In the genomic region with DNA sequence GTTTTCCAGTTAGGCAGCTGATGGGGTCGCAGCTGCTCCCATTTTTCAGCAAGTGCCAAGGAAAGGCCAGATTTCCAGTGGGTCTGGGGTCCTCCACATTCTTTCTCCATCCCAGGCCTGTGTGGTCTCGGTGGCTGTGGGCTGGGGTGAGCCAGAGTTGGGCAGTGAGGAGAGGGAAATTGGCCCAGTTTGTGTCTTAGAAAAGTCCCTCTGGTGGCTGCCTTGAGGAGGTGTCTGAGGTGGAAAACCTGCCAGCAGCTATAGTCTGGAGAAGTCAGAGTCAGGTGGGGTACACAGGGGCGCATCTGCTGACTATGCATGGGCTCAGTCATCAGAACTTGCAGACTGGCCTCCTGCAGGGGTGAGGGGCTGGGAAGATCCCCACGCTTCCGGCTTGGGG, we compare ENCODE assay signal across 8 cellular contexts. TPM values are rescaled to one million over a fixed set of nuclear protein-coding genes. Genes with fewer than 3 reads are reported as not detected.
DNase-seq lines count a peak whose midpoint lies in the region; ATAC-seq, FAIRE-seq and TF ChIP-seq lines count a peak whose summit lies in the region.

No MANE protein-coding gene starts in this region.

- DNase-seq in AG04450 (ENCODE audit: low read depth, low spot score) (no peak), RWPE1 (ENCODE audit: low spot score) (peak; percentile 36), foreskin keratinocyte (no peak), activated gamma-delta T cell (lab: John Stamatoyannopoulos, UW) (no peak), frontal cortex (ENCODE audit: low spot score in 2 of 2) (no peak), cortex of kidney (lab: John Stamatoyannopoulos, UW) (no peak)

- CTCF ChIA-PET in AG04450 (lab: Charles Lee) (interaction anchor here (0.6 to 1.0 kb wide), 4 partner anchors 9 to 693 kb away, joined by 3 to 5 read pairs (median 4); no protein-coding TSS in a partner anchor), RWPE1 (lab: Yijun Ruan, JAX) (interaction anchor here (0.6 kb wide), 2 partner anchors 29 to 72 kb away, joined by 3 read pairs; no protein-coding TSS in a partner anchor)

- H3K27me3 ChIP-seq in AG04450 (ENCODE audit: control insufficient read depth, insufficient read depth, low read length), result no peaks in the 10 kb centered on the region
- H3K27me3 ChIP-seq in foreskin keratinocyte, result peaks cover 21% of the 10 kb centered on the region

- TF ChIP-seq CTCF in AG04450 (IDR thresholded peaks at IDR 0.05; ENCODE audit: low read depth, low read length) (peak; percentile 45), GM12875 (IDR thresholded peaks at IDR 0.05; ENCODE audit: borderline replicate concordance, insufficient read depth, low read depth, low read length) (peak; percentile 32; the same call in 1 of the 2 replicates), RWPE1 (conservative IDR thresholded peaks at IDR 0.05; ENCODE audit: low read depth) (peak; percentile 28), foreskin keratinocyte (conservative IDR thresholded peaks at IDR 0.05) (peak; percentile 39)

- POLR2A ChIA-PET in AG04450 (lab: Yijun Ruan, JAX), result no interaction called here
- POLR2A ChIA-PET in RWPE1 (lab: Yijun Ruan, JAX; ENCODE audit: low non-redundant PET), result no interaction called here

- H3K4me1 ChIP-seq in foreskin keratinocyte, result no peaks in the 10 kb centered on the region

- no peaks in the 10 kb centered on the region for H3K9me3 ChIP-seq in AG04450 (ENCODE audit: control insufficient read depth, insufficient read depth, low read length)

- H3K4me3 ChIP-seq in AG04450 (ENCODE audit: low read depth, low read length) (no peak overlapping the region), GM12875 (ENCODE audit: low read depth, low read length) (no peak overlapping the region)

- no peak overlapping the region for H3K27ac ChIP-seq in AG04450 (ENCODE audit: low read depth, low read length)
- no peak overlapping the region for H3K27ac ChIP-seq in RWPE1
- no peak overlapping the region for H3K27ac ChIP-seq in foreskin keratinocyte

- ATAC-seq in foreskin keratinocyte, result peak; percentile 31
- ATAC-seq in GM18517 (IDR thresholded peaks at IDR 0.05; ENCODE audit: unreplicated experiment), result no peak

- FAIRE-seq in frontal cortex (lab: Jason Lieb, UNC), result no peak

RNA-seq across cellular contexts. Expression of gene MRGPRD, which starts 30.5 kb away (rescaled TPM):
- polyA plus RNA-seq in AG04450 (2011; rRNA removed) (not detected in 2 replicates), foreskin keratinocyte (not detected in 2 replicates)
- polyA minus RNA-seq in AG04450 (2011; rRNA and poly(A)+ RNA removed), result not detected in 2 replicates
- total RNA-seq in foreskin keratinocyte (not detected in 2 replicates), frontal cortex (not detected)

RNA-seq across cellular contexts. Expression of gene IGHMBP2, which starts 46.6 kb away (rescaled TPM):
- polyA plus RNA-seq in AG04450 (2011; rRNA removed) (8.7 and 9.1 TPM in 2 replicates), foreskin keratinocyte (9.1 and 11.6 TPM in 2 replicates)
- 15.6 and 22.4 TPM in 2 replicates for polyA minus RNA-seq in AG04450 (2011; rRNA and poly(A)+ RNA removed)
- total RNA-seq in foreskin keratinocyte (10.8 and 13.0 TPM in 2 replicates), frontal cortex (10.2 TPM)

RNA-seq across cellular contexts. Expression of gene MRPL21, which starts 46.6 kb away (rescaled TPM):
- 36.4 and 46.8 TPM in 2 replicates for polyA plus RNA-seq in AG04450 (2011; rRNA removed)
- 21.8 and 22.3 TPM in 2 replicates for polyA minus RNA-seq in AG04450 (2011; rRNA and poly(A)+ RNA removed)
- 75.4 and 95.3 TPM in 2 replicates for total RNA-seq in foreskin keratinocyte
- polyA plus RNA-seq in foreskin keratinocyte, result 106 and 144 TPM in 2 replicates
- 51.0 TPM for total RNA-seq in frontal cortex
